Comparison of ENCODE assay signal across 18 cellular contexts in genomic region chr1:244413736-244414135, GRCh38. TPM values are rescaled to one million over a fixed set of nuclear protein-coding genes. Genes with fewer than 3 reads are reported as not detected.
DNase-seq lines count a peak whose midpoint lies in the region; ATAC-seq and TF ChIP-seq lines count a peak whose summit lies in the region.
"Had no signal": no experiment of that assay in that cellular context is flagged by ENCODE, and none has a peak within 500 bp of the region (broad histone marks: within the 10 kb centered on the region; RNA-seq: fewer than 3 reads in every experiment).

No MANE protein-coding gene starts in this region.

- H3K79me2 ChIP-seq in PC-3 (ENCODE audit: low read length) = no peaks in the 10 kb centered on the region

- no peaks in the 10 kb centered on the region for H3K27me3 ChIP-seq in PC-3 (ENCODE audit: low read length)

- H3K9me3 ChIP-seq in PC-3 (ENCODE audit: low read length) = no peaks in the 10 kb centered on the region
- H3K9me3 ChIP-seq: A549, HAP-1 had no signal

- H3K36me3 ChIP-seq in PC-3 (ENCODE audit: low read depth, low read length) = peaks cover 81% of the 10 kb centered on the region

- POLR2A ChIA-PET in PC-3 (lab: Charles Lee; ENCODE audit: unreplicated experiment) = interaction anchor here (0.6 kb wide), 1 partner anchor 14 kb away, joined by 4 read pairs; no protein-coding TSS in a partner anchor

- H3K27me3 Mint-ChIP-seq in activated CD8-positive, alpha-beta memory T cell treated with anti-CD3 and anti-CD28 coated beads, Interleukin-2, amount 10 ng/mL, durations not matched to agents 7 days and 5 days = no peaks in the 10 kb centered on the region
- H3K27me3 Mint-ChIP-seq: IgD-negative memory B cell had no signal

- no peaks in the 10 kb centered on the region for H3K9me2 ChIP-seq in PC-3 (replicated peaks; ENCODE audit: low read length)

- H3K4me3 ChIP-seq in PC-3 (ENCODE audit: low read length) = no peak overlapping the region
- no peak overlapping the region for H3K4me3 ChIP-seq in astrocyte of the spinal cord (ENCODE audit: low read depth, low read length)
- H3K4me3 ChIP-seq in fibroblast of the aortic adventitia (ENCODE audit: low read depth, low read length) = no peak overlapping the region
- H3K4me3 ChIP-seq: A549, HAP-1 had no signal

- no peak for ATAC-seq in activated CD8-positive, alpha-beta memory T cell treated with anti-CD3 and anti-CD28 coated beads, Interleukin-2, amount 10 ng/mL, durations not matched to agents 7 days and 5 days
- ATAC-seq in PC-3 (peak; percentile 70), HG03342 (IDR thresholded peaks at IDR 0.05; ENCODE audit: unreplicated experiment) (no peak)

- BruUV-seq in PC-3 (replicated peaks; lab: Mats Ljungman, UMichigan) = no TSS peak

- peaks cover 75% of the 10 kb centered on the region for H3K36me3 Mint-ChIP-seq in activated CD8-positive, alpha-beta memory T cell treated with anti-CD3 and anti-CD28 coated beads, Interleukin-2, amount 10 ng/mL, durations not matched to agents 7 days and 5 days

- H3K9me3 Mint-ChIP-seq in activated CD8-positive, alpha-beta memory T cell treated with anti-CD3 and anti-CD28 coated beads, Interleukin-2, amount 10 ng/mL, durations not matched to agents 7 days and 5 days (ENCODE audit: low read depth) = no peaks in the 10 kb centered on the region
- H3K9me3 Mint-ChIP-seq: IgD-negative memory B cell had no signal

- H3K27ac Mint-ChIP-seq in activated CD8-positive, alpha-beta memory T cell treated with anti-CD3 and anti-CD28 coated beads, Interleukin-2, amount 10 ng/mL, durations not matched to agents 7 days and 5 days = peak overlapping the region; percentile 2
- H3K27ac Mint-ChIP-seq: IgD-negative memory B cell had no signal

- no peaks in the 10 kb centered on the region for H3F3A ChIP-seq in PC-3 (ENCODE audit: low read length, unreplicated experiment)

- H3K4me3 Mint-ChIP-seq in activated CD8-positive, alpha-beta memory T cell treated with anti-CD3 and anti-CD28 coated beads, Interleukin-2, amount 10 ng/mL, durations not matched to agents 7 days and 5 days = no peak overlapping the region
- H3K4me3 Mint-ChIP-seq: IgD-negative memory B cell had no signal

- H4K20me1 ChIP-seq in PC-3 (ENCODE audit: low read length) = no peaks in the 10 kb centered on the region

- peaks cover 14% of the 10 kb centered on the region for H3K4me1 Mint-ChIP-seq in activated CD8-positive, alpha-beta memory T cell treated with anti-CD3 and anti-CD28 coated beads, Interleukin-2, amount 10 ng/mL, durations not matched to agents 7 days and 5 days

- intact Hi-C loops in PC-3 (cut with micrococcal nuclease) = no loop called here

- H3K4me2 ChIP-seq in PC-3 (ENCODE audit: low read length) = no peak overlapping the region
- H3K4me2 ChIP-seq: A549 had no signal

- CTCF ChIA-PET in activated CD8-positive, alpha-beta memory T cell treated with anti-CD3 and anti-CD28 coated beads, Interleukin-2, amount 10 ng/mL, durations not matched to agents 7 days and 5 days (lab: Charles Lee) = interaction anchor here (1.4 to 1.7 kb wide), 2 partner anchors 14 to 114 kb away, joined by 3 to 5 read pairs; no protein-coding TSS in a partner anchor
- CTCF ChIA-PET in PC-3 (lab: Charles Lee) = interaction anchor here (1.4 kb wide), 1 partner anchor 114 kb away, joined by 3 read pairs; no protein-coding TSS in a partner anchor

- TF ChIP-seq CTCF in PC-3 (conservative IDR thresholded peaks at IDR 0.05; ENCODE audit: low read depth, low read length) = no peak
- no peak for TF ChIP-seq CTCF in astrocyte of the spinal cord (IDR thresholded peaks at IDR 0.05; ENCODE audit: low read depth, low read length)
- no peak for TF ChIP-seq CTCF in fibroblast of the aortic adventitia (IDR thresholded peaks at IDR 0.05; ENCODE audit: insufficient read depth, low read length)

- DNase-seq in activated CD8-positive, alpha-beta memory T cell treated with anti-CD3 and anti-CD28 coated beads, Interleukin-2, amount 10 ng/mL, durations not matched to agents 7 days and 5 days = no peak
- no peak for DNase-seq in activated CD8-positive, alpha-beta memory T cell treated with anti-CD3 and anti-CD28 coated beads, Interleukin-2, amount 50 U/mL, for 48 hours
- DNase-seq in PC-3 (peak; percentile 52), astrocyte of the spinal cord (ENCODE audit: low read depth, low spot score) (peak; percentile 14), fibroblast of the aortic adventitia (ENCODE audit: low read depth) (peak; percentile 9), Ammon's horn (ENCODE audit: low spot score) (no peak)
- DNase-seq: GF-D8, Kasumi-1, NCI-H1105 treated with DMSO at 0.1 percent for 48 hours, NCI-H1694 treated with DMSO at 0.1 percent for 48 hours, NCI-H2107, NCI-H226, NCI-H524 treated with DMSO at 0.1 percent for 48 hours had no signal

- no peak overlapping the region for H2AFZ ChIP-seq in PC-3 (ENCODE audit: low read length)

- H3K9ac ChIP-seq in PC-3 (ENCODE audit: low read length) = no peak overlapping the region

- H3K4me1 ChIP-seq in PC-3 (ENCODE audit: insufficient read depth, low read length) = peaks cover 14% of the 10 kb centered on the region
- H3K4me1 ChIP-seq: HAP-1 had no signal

- in situ Hi-C loops in astrocyte of the spinal cord (cut with HindIII; ENCODE audit: low sequenced_read_pairs) = no loop called here

- no peak overlapping the region for H3K27ac ChIP-seq in PC-3 (ENCODE audit: low read length)
- H3K27ac ChIP-seq: A549, C4-2B had no signal

RNA-seq across cellular contexts. Expression of gene ADSS2, which starts 38.0 kb away (rescaled TPM):
- total RNA-seq in activated CD8-positive, alpha-beta memory T cell treated with anti-CD3 and anti-CD28 coated beads, Interleukin-2, amount 10 ng/mL, durations not matched to agents 7 days and 5 days = 10 to 100 TPM; 52.0 to 66.7 TPM
- 55.0 and 58.2 TPM in 2 replicates for total RNA-seq in PC-3 (2014; rRNA removed)
- 51.2 and 60.8 TPM in 2 replicates for total RNA-seq in fibroblast of the aortic adventitia (ENCODE audit: low replicate concordance)

RNA-seq across cellular contexts. Expression of gene CATSPERE, which starts 47.3 kb away (rescaled TPM):
- under 1 TPM; 0.30 to 0.44 TPM for total RNA-seq in activated CD8-positive, alpha-beta memory T cell treated with anti-CD3 and anti-CD28 coated beads, Interleukin-2, amount 10 ng/mL, durations not matched to agents 7 days and 5 days
- not detected in 2 replicates for total RNA-seq in PC-3 (2014; rRNA removed)
- 0.49 and 1.1 TPM in 2 replicates for total RNA-seq in fibroblast of the aortic adventitia (ENCODE audit: low replicate concordance)

Comparison
In these comparisons a context has a peak if more than half of its experiments do, and no peak if none do; other contexts are left out.
1. DNase-seq: peak in PC-3 (single experiment), astrocyte of the spinal cord (single experiment) and fibroblast of the aortic adventitia (single experiment); none in activated CD8-positive, alpha-beta memory T cell treated with anti-CD3 and anti-CD28 coated beads, Interleukin-2, amount 10 ng/mL, durations not matched to agents 7 days and 5 days (single experiment), activated CD8-positive, alpha-beta memory T cell treated with anti-CD3 and anti-CD28 coated beads, Interleukin-2, amount 50 U/mL, for 48 hours (single experiment) and Ammon's horn (single experiment).